In the genomic region with DNA sequence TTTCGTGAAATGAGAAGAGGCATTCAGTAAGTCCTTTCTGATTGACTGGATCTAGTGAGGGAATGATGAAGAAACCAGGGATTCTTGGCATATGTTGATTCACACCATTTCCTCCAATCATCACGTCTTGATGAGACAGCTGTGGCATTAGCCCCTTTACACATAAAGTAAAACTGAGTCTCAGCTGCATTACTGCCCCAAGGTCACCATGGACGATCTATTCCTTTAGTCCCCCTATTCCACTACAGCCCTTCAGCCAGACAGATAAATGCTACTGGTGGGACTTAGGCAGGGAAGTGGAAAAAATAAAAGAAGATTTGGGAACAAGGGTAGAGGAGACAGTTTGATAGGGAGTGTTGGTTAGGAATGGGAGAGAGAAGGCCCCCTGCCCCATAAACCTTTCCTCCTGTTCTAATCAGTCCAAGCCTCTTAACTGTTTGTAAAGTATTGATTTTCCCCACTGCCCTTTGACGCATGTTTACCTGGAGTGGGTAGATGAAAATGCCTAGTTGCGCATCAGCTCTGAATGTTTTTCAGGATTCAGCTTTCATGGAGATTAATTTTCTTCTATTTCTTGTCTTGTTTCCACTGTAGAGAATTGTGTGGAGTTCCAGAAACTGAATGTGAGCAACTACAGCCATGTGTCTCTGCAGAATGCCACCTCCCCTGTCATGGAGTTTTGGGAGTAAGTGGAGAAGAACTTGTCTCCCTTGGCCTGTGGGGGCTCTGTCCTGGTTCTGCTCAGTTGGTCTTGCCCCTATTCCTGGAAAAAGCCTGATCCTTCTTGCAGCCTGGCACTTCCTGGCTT, we compare ENCODE assay signal across 40 cellular contexts. TPM values are rescaled to one million over a fixed set of nuclear protein-coding genes. Genes with fewer than 3 reads are reported as not detected.
"Had no signal": no experiment of that assay in that cellular context is flagged by ENCODE, and none has a peak within 500 bp of the region (broad histone marks: within the 10 kb centered on the region; RNA-seq: fewer than 3 reads in every experiment).

No MANE protein-coding gene starts in this region.

- H3K4me3 ChIP-seq: ascending aorta, cardiac muscle cell had no signal

- FAIRE-seq: bronchial epithelial cell, TTC549 had no signal

- DNase-seq: activated B cell treated with CpG ODN at 0.5 μM for 24 hours; activated CD4-positive, alpha-beta memory T cell treated with anti-CD3 and anti-CD28 coated beads for 36 hours; activated CD4-positive, alpha-beta T cell treated with anti-CD3 and anti-CD28 coated beads for 4 hours; activated CD4-positive, alpha-beta T cell treated with anti-CD3 and anti-CD28 coated beads, Interleukin-2, amount 10 ng/mL, durations not matched to agents 24 days and 14 days; activated CD4-positive, alpha-beta T cell treated with anti-CD3 and anti-CD28 coated beads, Interleukin-2, amount 50 U/mL, for 1 hour; activated CD4-positive, alpha-beta T cell treated with anti-CD3 and anti-CD28 coated beads, Interleukin-2, amount 50 U/mL, for 4 hours; activated CD4-positive, CD25-positive, alpha-beta regulatory T cell treated with anti-CD3 and anti-CD28 coated beads, Interleukin-2, amount 50 U/mL, for 72 hours; activated CD8-positive, alpha-beta memory T cell treated with anti-CD3 and anti-CD28 coated beads, Interleukin-2, amount 50 U/mL, for 4 hours; activated CD8-positive, alpha-beta T cell treated with anti-CD3 and anti-CD28 coated beads for 36 hours; activated effector memory CD4-positive, alpha-beta T cell treated with anti-CD3 and anti-CD28 coated beads, Interleukin-2, amount 50 U/mL, for 16 hours; activated gamma-delta T cell treated with Interleukin-2 at 50 U/mL for 16 hours; activated naive CD4-positive, alpha-beta T cell; activated naive CD4-positive, alpha-beta T cell treated with anti-CD3 and anti-CD28 coated beads for 36 hours; activated naive CD4-positive, alpha-beta T cell treated with anti-CD3 and anti-CD28 coated beads, Interleukin-2, amount 50 U/mL, for 16 hours; activated naive CD8-positive, alpha-beta T cell treated with anti-CD3 and anti-CD28 coated beads for 36 hours; activated T-cell treated with anti-CD3 and anti-CD28 coated beads for 4 hours; activated T-cell treated with anti-CD3 and anti-CD28 coated beads, Interleukin-2, amount 50 U/mL, for 1 hour; activated T-cell treated with anti-CD3 and anti-CD28 coated beads, Interleukin-2, amount 50 U/mL, for 4 hours; activated T-cell treated with anti-CD3 and anti-CD28 coated beads, Interleukin-2, amount 50 U/mL, for 72 hours; amygdala; anterior cingulate cortex; caudate nucleus; cerebellar nuclear complex; T-helper 1 cell; T-helper 2 cell; T-helper 9 cell had no signal

- H3K27ac ChIP-seq: ascending aorta, cardiac muscle cell, VCaP had no signal

- ATAC-seq: activated CD8-positive, alpha-beta T cell treated with anti-CD3 and anti-CD28 coated beads for 36 hours; activated naive CD4-positive, alpha-beta T cell treated with anti-CD3 and anti-CD28 coated beads, Interleukin-2, amount 50 U/mL, for 72 hours; activated T-cell treated with anti-CD3 and anti-CD28 coated beads, Interleukin-2, amount 50 U/mL, for 4 hours; activated T-cell treated with anti-CD3 and anti-CD28 coated beads, Interleukin-2, amount 50 U/mL, for 72 hours; activated T-helper 17 cell treated with anti-CD3 and anti-CD28 coated beads, Interleukin-2, amount 50 U/mL, for 72 hours had no signal

- H3K4me1 ChIP-seq: ascending aorta had no signal

- H3K4me3 Mint-ChIP-seq: activated B cell treated with CpG ODN at 0.5 μM for 24 hours; activated CD4-positive, alpha-beta memory T cell treated with anti-CD3 and anti-CD28 coated beads for 36 hours; activated CD4-positive, alpha-beta T cell treated with anti-CD3 and anti-CD28 coated beads, Interleukin-2, amount 10 ng/mL, durations not matched to agents 24 days and 14 days; activated CD8-positive, alpha-beta T cell treated with anti-CD3 and anti-CD28 coated beads for 36 hours; activated naive CD4-positive, alpha-beta T cell treated with anti-CD3 and anti-CD28 coated beads for 36 hours; activated naive CD8-positive, alpha-beta T cell treated with anti-CD3 and anti-CD28 coated beads for 36 hours; activated T-cell treated with anti-CD3 and anti-CD28 coated beads, Interleukin-2, amount 50 U/mL, for 4 hours; activated T-cell treated with anti-CD3 and anti-CD28 coated beads, Interleukin-2, amount 50 U/mL, for 72 hours; activated T-helper 1 cell treated with anti-CD3 and anti-CD28 coated beads, Interleukin-12 subunit alpha, Interleukin-12 subunit beta, Interleukin-2, Interleukin-4 antibody, amounts not matched to agents 30 ng/mL and 10 ng/mL and 1 ng/mL, durations not matched to agents 14 hours and 24 hours and 36 hours; activated T-helper 17 cell treated with anti-CD3 and anti-CD28 coated beads, Interleukin-2, amount 50 U/mL, for 72 hours; brain; central memory CD8-positive, alpha-beta T cell; T-helper 1 cell treated with Interleukin-12 subunit alpha and Interleukin-12 subunit beta and Interleukin-4 antibody, amounts not matched to agents 30 μg/mL and 1 μg/mL, for 36 hours; T-helper 2 cell treated with Interferon-gamma antibody and Interleukin-4, amounts not matched to agents 5 μg/mL and 100 μg/mL, for 36 hours had no signal

- H3K9me3 Mint-ChIP-seq: activated B cell treated with CpG ODN at 0.5 μM for 24 hours; activated CD4-positive, alpha-beta memory T cell treated with anti-CD3 and anti-CD28 coated beads for 36 hours; activated CD4-positive, alpha-beta T cell treated with anti-CD3 and anti-CD28 coated beads, Interleukin-2, amount 10 ng/mL, durations not matched to agents 24 days and 14 days; activated CD8-positive, alpha-beta T cell treated with anti-CD3 and anti-CD28 coated beads for 36 hours; activated naive CD4-positive, alpha-beta T cell treated with anti-CD3 and anti-CD28 coated beads for 36 hours; activated naive CD4-positive, alpha-beta T cell treated with anti-CD3 and anti-CD28 coated beads, Interleukin-2, amount 50 U/mL, for 72 hours; activated naive CD8-positive, alpha-beta T cell treated with anti-CD3 and anti-CD28 coated beads for 36 hours; activated T-cell treated with anti-CD3 and anti-CD28 coated beads, Interleukin-2, amount 50 U/mL, for 4 hours; activated T-cell treated with anti-CD3 and anti-CD28 coated beads, Interleukin-2, amount 50 U/mL, for 72 hours; activated T-helper 1 cell treated with anti-CD3 and anti-CD28 coated beads, Interleukin-12 subunit alpha, Interleukin-12 subunit beta, Interleukin-2, Interleukin-4 antibody, amounts not matched to agents 30 ng/mL and 10 ng/mL and 1 ng/mL, durations not matched to agents 14 hours and 24 hours and 36 hours; activated T-helper 17 cell treated with anti-CD3 and anti-CD28 coated beads, Interleukin-2, amount 50 U/mL, for 72 hours; central memory CD8-positive, alpha-beta T cell; T-helper 1 cell treated with Interleukin-12 subunit alpha and Interleukin-12 subunit beta and Interleukin-4 antibody, amounts not matched to agents 30 μg/mL and 1 μg/mL, for 36 hours; T-helper 2 cell treated with Interferon-gamma antibody and Interleukin-4, amounts not matched to agents 5 μg/mL and 100 μg/mL, for 36 hours had no signal

- H3K9me3 ChIP-seq: ascending aorta had no signal

- H3K27ac Mint-ChIP-seq: activated B cell treated with CpG ODN at 0.5 μM for 24 hours; activated CD4-positive, alpha-beta memory T cell treated with anti-CD3 and anti-CD28 coated beads for 36 hours; activated CD4-positive, alpha-beta T cell treated with anti-CD3 and anti-CD28 coated beads, Interleukin-2, amount 10 ng/mL, durations not matched to agents 24 days and 14 days; activated CD8-positive, alpha-beta T cell treated with anti-CD3 and anti-CD28 coated beads for 36 hours; activated naive CD4-positive, alpha-beta T cell treated with anti-CD3 and anti-CD28 coated beads for 36 hours; activated naive CD8-positive, alpha-beta T cell treated with anti-CD3 and anti-CD28 coated beads for 36 hours; activated T-cell treated with anti-CD3 and anti-CD28 coated beads, Interleukin-2, amount 50 U/mL, for 72 hours; activated T-helper 1 cell treated with anti-CD3 and anti-CD28 coated beads, Interleukin-12 subunit alpha, Interleukin-12 subunit beta, Interleukin-2, Interleukin-4 antibody, amounts not matched to agents 30 ng/mL and 10 ng/mL and 1 ng/mL, durations not matched to agents 14 hours and 24 hours and 36 hours; activated T-helper 17 cell treated with anti-CD3 and anti-CD28 coated beads, Interleukin-2, amount 50 U/mL, for 72 hours; brain; T-helper 1 cell treated with Interleukin-12 subunit alpha and Interleukin-12 subunit beta and Interleukin-4 antibody, amounts not matched to agents 30 μg/mL and 1 μg/mL, for 36 hours; T-helper 2 cell treated with Interferon-gamma antibody and Interleukin-4, amounts not matched to agents 5 μg/mL and 100 μg/mL, for 36 hours had no signal

- H3K27me3 ChIP-seq: ascending aorta had no signal

- H3K36me3 Mint-ChIP-seq: activated CD4-positive, alpha-beta memory T cell treated with anti-CD3 and anti-CD28 coated beads for 36 hours; activated naive CD4-positive, alpha-beta T cell treated with anti-CD3 and anti-CD28 coated beads, Interleukin-2, amount 50 U/mL, for 72 hours; activated naive CD8-positive, alpha-beta T cell treated with anti-CD3 and anti-CD28 coated beads for 36 hours had no signal

- H3K4me1 Mint-ChIP-seq: activated B cell treated with CpG ODN at 0.5 μM for 24 hours; activated CD4-positive, alpha-beta T cell treated with anti-CD3 and anti-CD28 coated beads, Interleukin-2, amount 10 ng/mL, durations not matched to agents 24 days and 14 days; activated naive CD8-positive, alpha-beta T cell treated with anti-CD3 and anti-CD28 coated beads for 36 hours; activated T-helper 17 cell treated with anti-CD3 and anti-CD28 coated beads, Interleukin-2, amount 50 U/mL, for 72 hours; brain; central memory CD8-positive, alpha-beta T cell had no signal

- H3K36me3 ChIP-seq: ascending aorta, cardiac muscle cell had no signal

RNA-seq across cellular contexts. Expression of gene SLC6A11, which starts 6.9 kb away (rescaled TPM):
- total RNA-seq: activated B cell treated with CpG ODN at 0.5 μM for 24 hours; activated CD4-positive, alpha-beta memory T cell treated with anti-CD3 and anti-CD28 coated beads for 36 hours; activated CD4-positive, alpha-beta T cell treated with anti-CD3 and anti-CD28 coated beads, Interleukin-2, amount 10 ng/mL, durations not matched to agents 24 days and 14 days; activated CD8-positive, alpha-beta memory T cell treated with anti-CD3 and anti-CD28 coated beads for 36 hours; activated CD8-positive, alpha-beta T cell treated with anti-CD3 and anti-CD28 coated beads for 36 hours; activated naive CD4-positive, alpha-beta T cell treated with anti-CD3 and anti-CD28 coated beads for 36 hours; activated naive CD4-positive, alpha-beta T cell treated with anti-CD3 and anti-CD28 coated beads, Interleukin-2, amount 50 U/mL, for 72 hours; activated naive CD8-positive, alpha-beta T cell treated with anti-CD3 and anti-CD28 coated beads for 36 hours; activated T-cell treated with anti-CD3 and anti-CD28 coated beads, Interleukin-2, amount 50 U/mL, for 4 hours; activated T-cell treated with anti-CD3 and anti-CD28 coated beads, Interleukin-2, amount 50 U/mL, for 72 hours; activated T-helper 1 cell treated with anti-CD3 and anti-CD28 coated beads, Interleukin-12 subunit alpha, Interleukin-12 subunit beta, Interleukin-2, Interleukin-4 antibody, amounts not matched to agents 30 ng/mL and 10 ng/mL and 1 ng/mL, durations not matched to agents 14 hours and 24 hours and 36 hours; activated T-helper 17 cell treated with anti-CD3 and anti-CD28 coated beads, Interleukin-2, amount 50 U/mL, for 72 hours; ascending aorta; chondrocyte had no signal
- polyA plus RNA-seq: cardiac muscle cell had no signal
